Comparison of ENCODE assay signal across 2 cellular contexts in genomic region chr2:205988274-205988673, GRCh38.
TF ChIP-seq lines count a peak whose summit lies in the region.

No MANE protein-coding gene starts in this region.

TF ChIP-seq in GM23338, 12 proteins besides CTCF, POLR2A, EP300 and RAD21:
- TF ChIP-seq ZNF462 (CRISPR knock-in tag; IDR thresholded peaks at IDR 0.05) = no peak
- TF ChIP-seq ETS1 (IDR thresholded peaks at IDR 0.05) = no peak
- no peak for TF ChIP-seq STAT1 (IDR thresholded peaks at IDR 0.05; ENCODE audit: unreplicated experiment)
- no peak for TF ChIP-seq EZH2phosphoT487 (IDR thresholded peaks at IDR 0.05; ENCODE audit: unreplicated experiment)
- no peak for TF ChIP-seq ZNF331 (CRISPR knock-in tag; IDR thresholded peaks at IDR 0.05; ENCODE audit: low read depth)
- no peak for TF ChIP-seq NANOG (IDR thresholded peaks at IDR 0.05; ENCODE audit: borderline replicate concordance)
- no peak for TF ChIP-seq POLR2AphosphoS5 (IDR thresholded peaks at IDR 0.05; ENCODE audit: low read depth)
- no peak for TF ChIP-seq ZNF114 (CRISPR knock-in tag; IDR thresholded peaks at IDR 0.05)
- TF ChIP-seq EZH2 (IDR thresholded peaks at IDR 0.05; ENCODE audit: low read depth, unreplicated experiment) = no peak
- no peak for TF ChIP-seq CREB1 (CRISPR knock-in tag; IDR thresholded peaks at IDR 0.05; ENCODE audit: low read depth)
- TF ChIP-seq JUNB (IDR thresholded peaks at IDR 0.05; ENCODE audit: unreplicated experiment) = no peak
- TF ChIP-seq REST (IDR thresholded peaks at IDR 0.05; ENCODE audit: unreplicated experiment) = no peak

TF ChIP-seq in K562, 482 proteins besides CTCF, POLR2A, EP300 and RAD21 (continued from another document):
- no peak for TF ChIP-seq ZBTB11 (CRISPR knock-in tag; IDR thresholded peaks at IDR 0.05)
TF ChIP-seq in K562: peak in this region for 1.
